18 cellular contexts compared by ENCODE assay signal in genomic region chr1:246270236-246270635, GRCh38.
DNase-seq lines count a peak whose midpoint lies in the region; ATAC-seq, FAIRE-seq and TF ChIP-seq lines count a peak whose summit lies in the region.
"Had no signal": no experiment of that assay in that cellular context is flagged by ENCODE, and none has a peak within 500 bp of the region (broad histone marks: within the 10 kb centered on the region; RNA-seq: fewer than 3 reads in every experiment).

No MANE protein-coding gene starts in this region.

- H3K27me3 Mint-ChIP-seq in activated naive CD8-positive, alpha-beta T cell treated with anti-CD3 and anti-CD28 coated beads for 36 hours: no peaks in the 10 kb centered on the region

- H3K4me3 ChIP-seq in kidney (ENCODE audit: low read length in 2 of 2): no peak overlapping the region
- H3K4me3 ChIP-seq: spleen had no signal

- peaks cover 30% of the 10 kb centered on the region for H3K36me3 Mint-ChIP-seq in activated naive CD8-positive, alpha-beta T cell treated with anti-CD3 and anti-CD28 coated beads for 36 hours

- DNase-seq in DMS79 (lab: John Stamatoyannopoulos, UW) (no peak), SW480 (ENCODE audit: low spot score) (no peak), kidney (no peak)
- no peak for DNase-seq in activated naive CD8-positive, alpha-beta T cell treated with anti-CD3 and anti-CD28 coated beads for 36 hours
- DNase-seq: activated CD4-positive, alpha-beta T cell treated with anti-CD3 and anti-CD28 coated beads, Interleukin-2, amount 50 U/mL, for 4 hours; activated gamma-delta T cell treated with Interleukin-2 at 50 U/mL for 16 hours; BE2C; dermis blood vessel endothelial cell; KG1; NCI-H2029 treated with DMSO at 0.1 percent for 48 hours; NCI-H510A treated with DMSO at 0.1 percent for 48 hours; spleen had no signal

- no peak for TF ChIP-seq CTCF in kidney (IDR thresholded peaks at IDR 0.05; ENCODE audit: borderline replicate concordance, extremely low read depth, insufficient read depth)

- no peak overlapping the region for H3K27ac Mint-ChIP-seq in activated naive CD8-positive, alpha-beta T cell treated with anti-CD3 and anti-CD28 coated beads for 36 hours

- H3K4me3 Mint-ChIP-seq in activated naive CD8-positive, alpha-beta T cell treated with anti-CD3 and anti-CD28 coated beads for 36 hours: no peak overlapping the region

- peaks cover 3% of the 10 kb centered on the region for H3K9me3 Mint-ChIP-seq in activated naive CD8-positive, alpha-beta T cell treated with anti-CD3 and anti-CD28 coated beads for 36 hours

- intact Hi-C loops in kidney (cut with DNase I): no loop called here

- no peak for FAIRE-seq in kidney (lab: Jason Lieb, UNC)
- FAIRE-seq: endothelial cell of umbilical vein had no signal

- H3K27ac ChIP-seq in kidney (ENCODE audit: low read depth in 2 of 2, low read length in 2 of 2): no peak overlapping the region
- H3K27ac ChIP-seq: spleen had no signal

- H3K9me3 ChIP-seq in kidney (ENCODE audit: control insufficient read depth in 1 of 2, low read length in 2 of 2): no peaks in the 10 kb centered on the region
- H3K9me3 ChIP-seq: BE2C, spleen had no signal

- no peaks in the 10 kb centered on the region for H3K4me1 Mint-ChIP-seq in activated naive CD8-positive, alpha-beta T cell treated with anti-CD3 and anti-CD28 coated beads for 36 hours

- no peaks in the 10 kb centered on the region for H3K4me1 ChIP-seq in kidney (ENCODE audit: control insufficient read depth in 1 of 2, insufficient read depth in 1 of 2, low read depth in 1 of 2, low read length in 2 of 2)
- H3K4me1 ChIP-seq: BE2C, spleen had no signal

- H3K36me3 ChIP-seq in kidney (ENCODE audit: control insufficient read depth in 1 of 2, insufficient read depth in 2 of 2, low read length in 2 of 2): no peaks in the 10 kb centered on the region
- H3K36me3 ChIP-seq: BE2C, spleen had no signal

- peak; percentile 89 for ATAC-seq in GM18508 (IDR thresholded peaks at IDR 0.05; ENCODE audit: insufficient read depth, unreplicated experiment)
- ATAC-seq in GM19467 (IDR thresholded peaks at IDR 0.05; ENCODE audit: unreplicated experiment): peak; percentile 86
- ATAC-seq in HG02938 (IDR thresholded peaks at IDR 0.05; ENCODE audit: unreplicated experiment): peak; percentile 88
- peak; percentile 69 for ATAC-seq in HG03457 (IDR thresholded peaks at IDR 0.05; ENCODE audit: unreplicated experiment)
- ATAC-seq: Right ventricle myocardium inferior had no signal

- no peak overlapping the region for H3K9ac ChIP-seq in kidney (ENCODE audit: low read length in 2 of 2)
